8 cellular contexts compared by ENCODE assay signal in the genomic region with DNA sequence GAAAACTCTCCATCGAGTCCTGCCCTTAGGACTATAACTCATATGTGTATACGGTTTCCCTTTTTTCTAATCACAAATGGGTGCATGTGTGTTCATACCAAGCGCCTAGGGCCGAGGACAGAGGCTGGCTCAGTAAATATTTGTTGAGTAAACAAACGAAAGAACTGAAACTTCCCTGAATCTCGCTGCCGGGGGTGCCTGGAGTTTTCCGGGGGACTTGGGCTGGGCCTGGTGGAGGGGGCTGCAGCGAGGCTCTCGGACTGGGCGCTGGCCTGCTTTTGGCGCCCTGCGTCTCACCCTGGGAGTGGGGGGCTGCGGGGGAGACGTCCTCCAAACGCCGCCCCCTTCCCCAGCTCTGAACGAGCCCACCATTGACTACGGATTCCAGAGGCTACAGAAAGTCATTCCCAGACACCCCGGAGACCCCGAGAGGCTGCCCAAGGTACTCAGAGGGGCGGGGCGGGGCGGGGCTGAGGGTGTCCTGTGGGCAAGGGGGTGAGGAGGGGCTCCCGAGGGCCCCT. TPM values are rescaled to one million over a fixed set of nuclear protein-coding genes. Genes with fewer than 3 reads are reported as not detected.
DNase-seq lines count a peak whose midpoint lies in the region; ATAC-seq and TF ChIP-seq lines count a peak whose summit lies in the region.

No MANE protein-coding gene starts in this region.

- H3K4me3 Mint-ChIP-seq in activated T-cell treated with anti-CD3 and anti-CD28 coated beads, Interleukin-2, amount 50 U/mL, for 4 hours = peak overlapping the region; percentile 72
- peak overlapping the region; percentile 61 for H3K4me3 Mint-ChIP-seq in activated T-helper 17 cell treated with anti-CD3 and anti-CD28 coated beads, Interleukin-2, amount 50 U/mL, for 72 hours

- no peaks in the 10 kb centered on the region for H3K36me3 Mint-ChIP-seq in activated T-cell treated with anti-CD3 and anti-CD28 coated beads, Interleukin-2, amount 50 U/mL, for 4 hours (ENCODE audit: insufficient read depth)
- no peaks in the 10 kb centered on the region for H3K36me3 Mint-ChIP-seq in activated T-helper 17 cell treated with anti-CD3 and anti-CD28 coated beads, Interleukin-2, amount 50 U/mL, for 72 hours (ENCODE audit: low read depth)

- H3K36me3 ChIP-seq in left lung (no peaks in the 10 kb centered on the region), tibial artery (no peaks in the 10 kb centered on the region)

- no peaks in the 10 kb centered on the region for H3K9me3 Mint-ChIP-seq in activated T-cell treated with anti-CD3 and anti-CD28 coated beads, Interleukin-2, amount 50 U/mL, for 4 hours
- no peaks in the 10 kb centered on the region for H3K9me3 Mint-ChIP-seq in activated T-helper 17 cell treated with anti-CD3 and anti-CD28 coated beads, Interleukin-2, amount 50 U/mL, for 72 hours

- H3K4me3 ChIP-seq in left lung = peak overlapping the region; percentile 22 to 41
- H3K4me3 ChIP-seq in tibial artery = peak overlapping the region; percentile 32 to 50

- intact Hi-C loops in left lung (cut with DNase I) = loop anchor here in 1 of 2 donors (5.0 kb wide), 1 partner anchor 101 kb away; no protein-coding TSS in a partner anchor
- intact Hi-C loops in tibial artery (cut with DNase I; ENCODE audit: low total_unique reads) = no loop called here

- H3K4me1 ChIP-seq in left lung = peaks cover 19 to 30% of the 10 kb centered on the region in 2 donors
- peaks cover 0 to 35% (median 28%) of the 10 kb centered on the region in 4 donors for H3K4me1 ChIP-seq in tibial artery

- TF ChIP-seq CTCF in left lung (IDR thresholded peaks at IDR 0.05) (no peak), tibial artery (IDR thresholded peaks at IDR 0.05) (no peak)

- no peak for DNase-seq in activated T-cell treated with anti-CD3 and anti-CD28 coated beads, Interleukin-2, amount 50 U/mL, for 4 hours
- DNase-seq in activated T-cell treated with anti-CD3 and anti-CD28 coated beads, Interleukin-2, amount 50 U/mL, for 1 hour = no peak
- no peak for DNase-seq in left lung
- no peak for DNase-seq in tibial artery
- DNase-seq in iPS-NIHi7 (ENCODE audit: extremely low spot score) = no peak
- DNase-seq in KG1 (lab: John Stamatoyannopoulos, UW) = no peak

- H3K9me3 ChIP-seq in left lung (no peaks in the 10 kb centered on the region), tibial artery (no peaks in the 10 kb centered on the region)

- H3K4me1 Mint-ChIP-seq in activated T-cell treated with anti-CD3 and anti-CD28 coated beads, Interleukin-2, amount 50 U/mL, for 4 hours (ENCODE audit: low read depth) = peaks cover 27% of the 10 kb centered on the region
- peaks cover 19% of the 10 kb centered on the region for H3K4me1 Mint-ChIP-seq in activated T-helper 17 cell treated with anti-CD3 and anti-CD28 coated beads, Interleukin-2, amount 50 U/mL, for 72 hours

- no peak overlapping the region for H3K27ac Mint-ChIP-seq in activated T-helper 17 cell treated with anti-CD3 and anti-CD28 coated beads, Interleukin-2, amount 50 U/mL, for 72 hours

- H3K27ac ChIP-seq in left lung (no peak overlapping the region), tibial artery (no peak overlapping the region)

- peaks cover 12 to 77% of the 10 kb centered on the region in 2 donors for H3K27me3 ChIP-seq in left lung
- H3K27me3 ChIP-seq in tibial artery = peaks cover 0 to 67% of the 10 kb centered on the region in 2 donors

- ATAC-seq in activated T-cell treated with anti-CD3 and anti-CD28 coated beads, Interleukin-2, amount 50 U/mL, for 4 hours = no peak
- no peak for ATAC-seq in activated T-helper 17 cell treated with anti-CD3 and anti-CD28 coated beads, Interleukin-2, amount 50 U/mL, for 72 hours (replicated peaks)
- ATAC-seq in left lung (peak; percentile 21), GM18858 (IDR thresholded peaks at IDR 0.05; ENCODE audit: unreplicated experiment) (no peak)

- H3K27me3 Mint-ChIP-seq in activated T-cell treated with anti-CD3 and anti-CD28 coated beads, Interleukin-2, amount 50 U/mL, for 4 hours (ENCODE audit: low read depth) = peaks cover 23% of the 10 kb centered on the region
- H3K27me3 Mint-ChIP-seq in activated T-helper 17 cell treated with anti-CD3 and anti-CD28 coated beads, Interleukin-2, amount 50 U/mL, for 72 hours = peaks cover 15% of the 10 kb centered on the region

RNA-seq across cellular contexts. Expression of gene CPXM1, which starts 49.0 kb away (rescaled TPM):
- 1 to 10 TPM in 1 of 3 donors, under 1 TPM in 2; 0.95 to 3.8 (median 0.98) TPM for total RNA-seq in activated T-cell treated with anti-CD3 and anti-CD28 coated beads, Interleukin-2, amount 50 U/mL, for 4 hours
- under 1 TPM; 0.63 to 0.69 TPM for total RNA-seq in activated T-helper 17 cell treated with anti-CD3 and anti-CD28 coated beads, Interleukin-2, amount 50 U/mL, for 72 hours
- total RNA-seq in left lung = 10 to 100 TPM in 1 of 2 donors, 1 to 10 TPM in 1; 8.1 to 25.8 TPM

RNA-seq across cellular contexts. Expression of gene EBF4, which starts 58.8 kb away (rescaled TPM):
- 1 to 10 TPM in 1 of 3 donors, under 1 TPM in 2; 0.33 to 1.1 (median 0.76) TPM for total RNA-seq in activated T-cell treated with anti-CD3 and anti-CD28 coated beads, Interleukin-2, amount 50 U/mL, for 4 hours
- total RNA-seq in activated T-helper 17 cell treated with anti-CD3 and anti-CD28 coated beads, Interleukin-2, amount 50 U/mL, for 72 hours = 1 to 10 TPM; 3.6 to 4.9 TPM
- total RNA-seq in left lung = 10 to 100 TPM in 1 of 2 donors, 1 to 10 TPM in 1; 10.0 to 11.9 TPM
